In the genomic region with DNA sequence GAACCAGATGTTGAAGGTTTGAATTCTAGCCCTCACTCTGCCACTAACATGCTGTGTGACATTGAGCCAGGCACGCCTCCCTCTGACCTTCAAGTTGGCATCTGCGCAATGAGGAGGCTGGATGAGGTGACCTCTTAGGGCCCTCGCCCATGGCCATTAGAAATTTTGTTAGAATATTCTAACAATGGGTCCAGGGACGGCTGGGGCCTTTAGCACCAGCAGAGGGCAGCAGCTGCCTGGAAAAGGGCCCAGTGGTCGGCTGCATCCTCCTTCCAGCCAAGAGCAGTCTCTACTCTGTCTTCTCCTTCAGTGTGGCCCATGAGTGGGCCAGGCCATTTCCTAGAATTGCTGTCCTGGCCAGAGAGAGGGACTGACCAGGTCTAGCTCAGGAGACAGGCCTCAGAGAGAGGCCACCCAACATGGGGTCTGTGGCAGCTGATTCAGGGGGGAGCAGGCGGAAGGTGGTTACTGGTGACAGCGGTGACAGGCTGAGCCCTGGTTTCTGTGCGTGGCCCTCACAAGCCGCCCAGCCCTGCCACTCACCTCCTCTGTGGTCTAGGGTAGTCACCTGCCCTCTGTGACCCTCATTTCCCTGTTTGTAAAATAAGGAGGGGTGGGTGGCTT, we compare ENCODE assay signal across 8 cellular contexts.
DNase-seq lines count a peak whose midpoint lies in the region; ATAC-seq and TF ChIP-seq lines count a peak whose summit lies in the region.

No MANE protein-coding gene starts in this region.

- 81 to 100% methylated on average over 4 to 9 of the region's 9 CpGs for WGBS in thyroid gland, 2 donors

- no peaks in the 10 kb centered on the region for H3K9me3 ChIP-seq in thyroid gland

- ATAC-seq in GM19397 (IDR thresholded peaks at IDR 0.05; ENCODE audit: unreplicated experiment) (no peak), GM18520 (IDR thresholded peaks at IDR 0.05; ENCODE audit: unreplicated experiment) (no peak)

- H3K4me3 ChIP-seq in HL-60 (replicated peaks; ENCODE audit: insufficient read depth, low read length) (no peak overlapping the region), choroid plexus epithelial cell (ENCODE audit: low read depth, low read length) (no peak overlapping the region), thyroid gland (replicated peaks in 1 of 3) (no peak overlapping the region)

- H3K27ac ChIP-seq in HL-60 (replicated peaks) (no peak overlapping the region), thyroid gland (no peak overlapping the region)

- peak; percentile 27 for DNase-seq in DMS114 treated with DMSO at 0.1 percent for 48 hours (lab: John Stamatoyannopoulos, UW; ENCODE audit: unreplicated experiment)
- DNase-seq in HL-60 (ENCODE audit: low read depth in 1 of 2, low spot score in 1 of 2): peak in 1 of 2 experiments; percentile 25
- peak; percentile 60 for DNase-seq in SK-MEL-5 (ENCODE audit: low read depth, low spot score)
- peak; percentile 72 for DNase-seq in choroid plexus epithelial cell (ENCODE audit: low read depth)
- DNase-seq in lung microvascular endothelial cell (ENCODE audit: low read depth in 2 of 2): peak; percentile 49 to 55
- peak; percentile 31 to 45 for DNase-seq in thyroid gland

- no peak for TF ChIP-seq POLR2A in thyroid gland (IDR thresholded peaks at IDR 0.05)

- H3K4me1 ChIP-seq in thyroid gland: no peaks in the 10 kb centered on the region

- in situ Hi-C loops in SK-MEL-5 (cut with HindIII; ENCODE audit: low pct_unique_long_range_greater_than_20kb, low sequenced_read_pairs): no loop called here

- intact Hi-C loops in thyroid gland (cut with DNase I): no loop called here

- H3K36me3 ChIP-seq in thyroid gland: peaks cover 14 to 31% of the 10 kb centered on the region in 2 donors

- H3K27me3 ChIP-seq in HL-60 (ENCODE audit: insufficient read depth, poor library complexity, severe bottlenecking) (no peaks in the 10 kb centered on the region), thyroid gland (no peaks in the 10 kb centered on the region)

- TF ChIP-seq CTCF in HL-60 (IDR thresholded peaks at IDR 0.05; ENCODE audit: insufficient read depth, low read length) (peak; percentile 66), choroid plexus epithelial cell (conservative IDR thresholded peaks at IDR 0.05; ENCODE audit: low read depth, low read length) (peak; percentile 92), thyroid gland (IDR thresholded peaks at IDR 0.05) (peak in 3 of 6 experiments; percentile 43 to 61 (median 53))
